8 cellular contexts compared by ENCODE assay signal in the genomic region with DNA sequence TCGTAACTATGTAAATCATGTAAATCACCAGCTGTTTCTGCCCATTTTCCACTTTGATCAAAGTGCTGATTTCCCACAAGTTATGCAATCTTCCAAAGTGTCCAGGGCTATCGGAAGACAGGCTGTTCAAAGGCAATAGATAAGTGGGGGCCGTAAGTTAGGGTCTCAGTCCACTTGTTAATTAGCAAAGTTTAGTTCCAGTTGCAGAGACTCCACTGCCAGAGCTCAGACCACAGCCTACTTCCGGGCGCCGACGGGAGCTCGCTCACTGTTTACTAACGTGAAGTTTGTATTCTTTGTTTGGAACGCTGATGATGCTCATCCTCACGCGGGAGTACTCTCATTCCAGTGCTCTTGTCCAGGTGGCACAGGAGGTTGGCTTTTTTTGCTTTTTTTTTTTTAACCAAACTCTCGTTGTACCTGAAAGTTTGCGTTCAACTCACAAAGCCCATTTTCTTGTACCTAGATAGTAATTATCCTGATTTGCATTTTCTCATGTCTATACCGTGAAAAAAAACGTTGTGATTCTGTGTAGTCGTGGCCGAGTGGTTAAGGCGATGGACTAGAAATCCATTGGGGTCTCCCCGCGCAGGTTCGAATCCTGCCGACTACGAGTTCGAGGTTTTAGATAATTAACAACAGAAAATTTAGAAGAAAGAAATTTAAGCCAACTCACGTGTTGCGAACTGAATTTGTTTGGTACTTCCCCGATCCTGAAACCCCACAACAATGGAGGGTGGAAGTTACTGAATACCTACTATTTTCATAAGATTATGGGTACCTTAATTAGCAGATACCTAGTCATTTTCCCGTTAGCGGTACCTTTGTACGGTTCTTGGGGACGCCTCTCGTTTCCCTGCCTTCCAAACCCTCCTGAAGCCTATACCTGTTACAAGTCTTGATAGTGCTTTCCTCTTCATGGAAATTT. TPM values are rescaled to one million over a fixed set of nuclear protein-coding genes. Genes with fewer than 3 reads are reported as not detected.
DNase-seq lines count a peak whose midpoint lies in the region; ATAC-seq and TF ChIP-seq lines count a peak whose summit lies in the region.

No MANE protein-coding gene starts in this region.

- peak overlapping the region; percentile 94 for H3K4me3 ChIP-seq in endodermal cell (ENCODE audit: low read length)
- H3K4me3 ChIP-seq in mucosa of rectum (ENCODE audit: low read length in 2 of 2): peak overlapping the region; percentile 65 to 73

- 1 to 3% methylated on average over 14 to 32 of the region's 33 CpGs for WGBS in endodermal cell (ENCODE audit: insufficient coverage in 1 of 2, insufficient read length in 1 of 2), 2 experiments

- H3K9ac ChIP-seq in endodermal cell (ENCODE audit: extremely low read depth, low read length, poor library complexity, severe bottlenecking): peak overlapping the region; percentile 44
- H3K9ac ChIP-seq in mucosa of rectum (ENCODE audit: low read depth in 1 of 2, low read length in 2 of 2): peak overlapping the region; percentile 26 to 52

- POLR2A ChIA-PET in activated CD8-positive, alpha-beta T cell treated with anti-CD3 and anti-CD28 coated beads, Interleukin-2, amount 10 ng/mL, durations not matched to agents 7 days and 5 days (lab: Charles Lee): interaction anchor here (0.7 to 1.3 kb wide), 2 partner anchors 23 to 30 kb away, joined by 3 to 10 read pairs; a partner anchor contains a TSS

- H3K36me3 ChIP-seq in endodermal cell (ENCODE audit: control insufficient read depth, insufficient read depth, low read length) (no peaks in the 10 kb centered on the region), mucosa of rectum (ENCODE audit: control insufficient read depth in 2 of 2, insufficient read depth in 2 of 2, low read length in 2 of 2) (no peaks in the 10 kb centered on the region)

- H3K9me3 ChIP-seq in endodermal cell (ENCODE audit: control insufficient read depth, low read length) (no peaks in the 10 kb centered on the region), mucosa of rectum (ENCODE audit: control insufficient read depth in 2 of 2, low read length in 2 of 2) (no peaks in the 10 kb centered on the region)

- CTCF ChIA-PET in activated CD8-positive, alpha-beta T cell treated with anti-CD3 and anti-CD28 coated beads, Interleukin-2, amount 10 ng/mL, durations not matched to agents 7 days and 5 days (lab: Charles Lee): interaction anchor here (1.0 to 1.5 kb wide), 5 partner anchors 16 to 250 kb away, joined by 3 to 6 read pairs (median 4); no protein-coding TSS in a partner anchor

- peak overlapping the region; percentile 73 for H3K27ac ChIP-seq in 22Rv1
- H3K27ac ChIP-seq in endodermal cell (ENCODE audit: low read depth, low read length): no peak overlapping the region
- no peak overlapping the region for H3K27ac ChIP-seq in mucosa of rectum (ENCODE audit: low read depth in 2 of 2, low read length in 2 of 2)

- H3K4me3 Mint-ChIP-seq in activated CD8-positive, alpha-beta T cell treated with anti-CD3 and anti-CD28 coated beads, Interleukin-2, amount 10 ng/mL, durations not matched to agents 7 days and 5 days: peak overlapping the region; percentile 76
- peak overlapping the region; percentile 72 for H3K4me3 Mint-ChIP-seq in endodermal cell

- peaks cover 22% of the 10 kb centered on the region for H3K4me1 Mint-ChIP-seq in activated CD8-positive, alpha-beta T cell treated with anti-CD3 and anti-CD28 coated beads, Interleukin-2, amount 10 ng/mL, durations not matched to agents 7 days and 5 days (ENCODE audit: low read depth)
- H3K4me1 Mint-ChIP-seq in endodermal cell: no peaks in the 10 kb centered on the region

- H3K27me3 ChIP-seq in endodermal cell (ENCODE audit: control insufficient read depth, insufficient read depth, low read length, poor library complexity, severe bottlenecking): peaks cover 6% of the 10 kb centered on the region
- peaks cover 0 to 10% of the 10 kb centered on the region in 2 donors for H3K27me3 ChIP-seq in mucosa of rectum (ENCODE audit: control insufficient read depth in 2 of 2, insufficient read depth in 2 of 2, low read length in 2 of 2)

- H3K9me3 Mint-ChIP-seq in activated CD8-positive, alpha-beta T cell treated with anti-CD3 and anti-CD28 coated beads, Interleukin-2, amount 10 ng/mL, durations not matched to agents 7 days and 5 days (ENCODE audit: insufficient read depth): no peaks in the 10 kb centered on the region
- H3K9me3 Mint-ChIP-seq in endodermal cell: no peaks in the 10 kb centered on the region

- ATAC-seq in GM18502 (IDR thresholded peaks at IDR 0.05; ENCODE audit: poor library complexity, unreplicated experiment) (peak; percentile 53), HG03378 (IDR thresholded peaks at IDR 0.05; ENCODE audit: unreplicated experiment) (peak; percentile 41)
- peak; percentile 74 for ATAC-seq in activated CD8-positive, alpha-beta T cell treated with anti-CD3 and anti-CD28 coated beads, Interleukin-2, amount 10 ng/mL, durations not matched to agents 7 days and 5 days

- no peak for TF ChIP-seq CTCF in 22Rv1 (IDR thresholded peaks at IDR 0.05)
- TF ChIP-seq CTCF in endodermal cell (conservative IDR thresholded peaks at IDR 0.05): no peak

- peaks cover 37% of the 10 kb centered on the region for H3K27me3 Mint-ChIP-seq in activated CD8-positive, alpha-beta T cell treated with anti-CD3 and anti-CD28 coated beads, Interleukin-2, amount 10 ng/mL, durations not matched to agents 7 days and 5 days (ENCODE audit: low read depth)
- H3K27me3 Mint-ChIP-seq in endodermal cell (ENCODE audit: insufficient read depth): peaks cover 11% of the 10 kb centered on the region

- H3K4me1 ChIP-seq in endodermal cell (ENCODE audit: control insufficient read depth, insufficient read depth, low read length) (no peaks in the 10 kb centered on the region), mucosa of rectum (ENCODE audit: control insufficient read depth in 2 of 2, insufficient read depth in 2 of 2, low read length in 2 of 2) (peaks cover 0 to 5% of the 10 kb centered on the region in 2 donors)

- H3K36me3 Mint-ChIP-seq in activated CD8-positive, alpha-beta T cell treated with anti-CD3 and anti-CD28 coated beads, Interleukin-2, amount 10 ng/mL, durations not matched to agents 7 days and 5 days (ENCODE audit: low read depth): no peaks in the 10 kb centered on the region
- H3K36me3 Mint-ChIP-seq in endodermal cell (ENCODE audit: low read depth): no peaks in the 10 kb centered on the region

- DNase-seq in NCI-H82 treated with DMSO at 0.1 percent for 48 hours (lab: John Stamatoyannopoulos, UW; ENCODE audit: unreplicated experiment) (peak; percentile 81), endodermal cell (peak; percentile 85)
- DNase-seq in activated CD8-positive, alpha-beta T cell treated with anti-CD3 and anti-CD28 coated beads, Interleukin-2, amount 10 ng/mL, durations not matched to agents 7 days and 5 days: peak; percentile 80
- peak; percentile 42 to 83 (median 70) for DNase-seq in stimulated activated naive CD4-positive, alpha-beta T cell (lab: John Stamatoyannopoulos, UW)

- H3K27ac Mint-ChIP-seq in activated CD8-positive, alpha-beta T cell treated with anti-CD3 and anti-CD28 coated beads, Interleukin-2, amount 10 ng/mL, durations not matched to agents 7 days and 5 days: peak overlapping the region; percentile 74
- H3K27ac Mint-ChIP-seq in endodermal cell: peak overlapping the region; percentile 93

RNA-seq across cellular contexts. Expression of a gene that starts 29.9 kb away (rescaled TPM):
- 10 to 100 TPM; 11.6 to 12.3 TPM for total RNA-seq in activated CD8-positive, alpha-beta T cell treated with anti-CD3 and anti-CD28 coated beads, Interleukin-2, amount 10 ng/mL, durations not matched to agents 7 days and 5 days
- total RNA-seq in endodermal cell: 10 to 100 TPM in 1 of 2 donors, 1 to 10 TPM in 1; 9.2 to 16.5 TPM
- polyA plus RNA-seq in endodermal cell (2013, experiment 1 of 2): 14.4 TPM
- polyA plus RNA-seq in endodermal cell (2013, experiment 2 of 2): 12.8 TPM
